Comparison of ENCODE assay signal across 14 cellular contexts in the genomic region with DNA sequence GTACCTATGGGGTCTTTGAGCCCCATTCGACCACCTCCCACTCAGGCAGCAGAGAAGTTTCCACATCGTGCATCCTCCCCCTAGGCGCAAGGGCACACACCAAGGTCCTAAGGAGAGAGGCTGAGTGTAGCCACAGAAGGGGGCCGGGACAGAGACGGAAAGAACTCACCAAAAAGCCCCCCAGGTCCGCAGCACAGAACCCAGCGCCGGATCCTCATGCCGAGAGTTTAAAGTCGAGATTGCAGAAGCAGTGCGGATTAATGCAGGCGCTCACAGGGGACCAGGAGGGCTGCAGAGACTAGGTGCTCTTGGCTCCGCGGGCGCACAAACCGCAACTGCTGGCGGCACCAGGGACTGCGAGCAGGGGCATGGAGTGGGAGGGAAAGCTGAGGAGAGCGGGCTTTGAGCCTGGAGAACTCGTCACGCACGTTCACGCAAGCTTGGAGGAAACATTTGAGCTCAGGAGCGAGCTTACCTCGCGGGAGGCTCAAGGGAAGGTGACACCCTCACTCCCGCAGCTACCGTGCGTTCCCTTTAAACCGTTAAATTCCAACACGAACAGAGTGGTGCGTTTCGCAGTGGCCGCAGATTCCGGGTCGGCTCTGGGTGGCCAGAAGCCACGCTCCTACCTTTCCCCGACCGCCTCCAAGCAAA. TPM values are rescaled to one million over a fixed set of nuclear protein-coding genes. Genes with fewer than 3 reads are reported as not detected.
DNase-seq lines count a peak whose midpoint lies in the region; ATAC-seq and TF ChIP-seq lines count a peak whose summit lies in the region.
"Had no signal": no experiment of that assay in that cellular context is flagged by ENCODE, and none has a peak within 500 bp of the region (broad histone marks: within the 10 kb centered on the region; RNA-seq: fewer than 3 reads in every experiment).

No MANE protein-coding gene starts in this region.

- TF ChIP-seq CTCF in HCT116 (IDR thresholded peaks at IDR 0.05 in 2 of 3, conservative IDR thresholded peaks at IDR 0.05 in 1 of 3; ENCODE audit: borderline replicate concordance in 1 of 3, insufficient read depth in 1 of 3, low read depth in 2 of 3, low read length in 2 of 3) (no peak), chondrocyte (IDR thresholded peaks at IDR 0.05) (no peak), osteocyte (IDR thresholded peaks at IDR 0.05) (no peak)

- no peaks in the 10 kb centered on the region for H3K9me3 ChIP-seq in HCT116 (ENCODE audit: control insufficient read depth in 1 of 2, insufficient read depth in 1 of 2, low read depth in 1 of 2, low read length in 2 of 2)

- no peak overlapping the region for H2AFZ ChIP-seq in HCT116 (ENCODE audit: low read depth, low read length, poor library complexity, severe bottlenecking)

- CTCF ChIA-PET in HCT116 (lab: Charles Lee) = no interaction called here

- TF ChIP-seq RAD21 in HCT116 (IDR thresholded peaks at IDR 0.05; ENCODE audit: low read depth) = no peak

- H3K4me3 Mint-ChIP-seq in chondrocyte (ENCODE audit: unreplicated experiment) = peak overlapping the region; percentile 9
- no peak overlapping the region for H3K4me3 Mint-ChIP-seq in osteocyte (ENCODE audit: unreplicated experiment)
- H3K4me3 Mint-ChIP-seq: activated naive CD4-positive, alpha-beta T cell treated with anti-CD3 and anti-CD28 coated beads for 36 hours had no signal

- H3K36me3 ChIP-seq in HCT116 (ENCODE audit: control insufficient read depth in 1 of 2, insufficient read depth in 2 of 2, low read length in 2 of 2) = no peaks in the 10 kb centered on the region

- peak; percentile 55 for DNase-seq in DMS53 (lab: John Stamatoyannopoulos, UW)
- no peak for DNase-seq in DMS53 treated with DMSO at 0.1 percent for 48 hours (lab: John Stamatoyannopoulos, UW; ENCODE audit: unreplicated experiment)
- no peak for DNase-seq in HCT116 (ENCODE audit: low read depth, low spot score)
- no peak for DNase-seq in chondrocyte (ENCODE audit: low spot score)
- peak; percentile 75 for DNase-seq in osteocyte (ENCODE audit: extremely low spot score, unreplicated experiment)
- DNase-seq in activated gamma-delta T cell treated with Interleukin-2 at 50 U/mL for 16 hours = no peak
- DNase-seq in NCI-H187 treated with DMSO at 0.1 percent for 48 hours (lab: John Stamatoyannopoulos, UW) = no peak
- DNase-seq: activated CD4-positive, alpha-beta T cell treated with anti-CD3 and anti-CD28 coated beads for 4 hours; activated naive CD4-positive, alpha-beta T cell treated with anti-CD3 and anti-CD28 coated beads for 36 hours; cortex of kidney; HCEC 1CT; NCI-H146 had no signal

- BruUV-seq in HCT116 (replicated peaks; lab: Mats Ljungman, UMichigan) = no TSS peak

- RAD21 ChIA-PET in HCT116 (lab: Charles Lee; ENCODE audit: low non-redundant PET in 1 of 2, low total read pairs in 2 of 2, uncharacterized antibody in 2 of 2, unreplicated experiment in 2 of 2) = no interaction called here

- H3K9ac ChIP-seq in HCT116 (ENCODE audit: low read length) = no peak overlapping the region

- H4K20me1 ChIP-seq in HCT116 (ENCODE audit: insufficient read depth) = no peaks in the 10 kb centered on the region

- no peaks in the 10 kb centered on the region for H3K9me2 ChIP-seq in HCT116 (ENCODE audit: insufficient read depth)

- TF ChIP-seq POLR2A in HCT116 (IDR thresholded peaks at IDR 0.05; ENCODE audit: borderline replicate concordance, extremely low read depth, insufficient read depth, insufficient read length) = no peak

- POLR2A ChIA-PET in HCT116 (lab: Charles Lee) = no interaction called here

- no peak overlapping the region for H3K27ac Mint-ChIP-seq in chondrocyte (ENCODE audit: unreplicated experiment)
- H3K27ac Mint-ChIP-seq in osteocyte (ENCODE audit: unreplicated experiment) = no peak overlapping the region
- H3K27ac Mint-ChIP-seq: activated naive CD4-positive, alpha-beta T cell treated with anti-CD3 and anti-CD28 coated beads for 36 hours had no signal

- no peaks in the 10 kb centered on the region for H3K79me2 ChIP-seq in HCT116 (ENCODE audit: insufficient read depth, low read length)

- H3K27me3 ChIP-seq in HCT116 (ENCODE audit: insufficient read depth, low read length) = no peaks in the 10 kb centered on the region

- H3K4me1 Mint-ChIP-seq in chondrocyte (ENCODE audit: low read depth) (peaks cover 8% of the 10 kb centered on the region), osteocyte (ENCODE audit: unreplicated experiment) (peaks cover 6% of the 10 kb centered on the region)

- 0 out of 2 replicates have a peak, but pooled peaks have one; percentile 38 for ATAC-seq in HCT116
- ATAC-seq in GM21360 (IDR thresholded peaks at IDR 0.05; ENCODE audit: unreplicated experiment) = no peak

- H3K4me3 ChIP-seq in HCT116 (replicated peaks in 1 of 2; ENCODE audit: low read depth in 1 of 2, low read length in 2 of 2) = no peak overlapping the region

- no peak overlapping the region for H3K27ac ChIP-seq in HCT116 (ENCODE audit: low read depth, low read length)
- H3K27ac ChIP-seq: 22Rv1 had no signal

- intact Hi-C loops in HCT116 (cut with micrococcal nuclease) = no loop called here

- no peaks in the 10 kb centered on the region for H3K4me1 ChIP-seq in HCT116 (ENCODE audit: control insufficient read depth in 1 of 2, insufficient read depth in 2 of 2, low read length in 2 of 2)

- H3K9me3 Mint-ChIP-seq in chondrocyte (ENCODE audit: low read depth) (no peaks in the 10 kb centered on the region), osteocyte (ENCODE audit: unreplicated experiment) (no peaks in the 10 kb centered on the region)
- H3K9me3 Mint-ChIP-seq: activated naive CD4-positive, alpha-beta T cell treated with anti-CD3 and anti-CD28 coated beads for 36 hours had no signal

- no peak overlapping the region for H3K4me2 ChIP-seq in HCT116 (ENCODE audit: low read length)

- peaks cover 61% of the 10 kb centered on the region for H3K27me3 Mint-ChIP-seq in chondrocyte (ENCODE audit: low read depth)
- peaks cover 81% of the 10 kb centered on the region for H3K27me3 Mint-ChIP-seq in osteocyte (ENCODE audit: unreplicated experiment)

- H3K36me3 Mint-ChIP-seq in chondrocyte (ENCODE audit: low read depth) (peaks cover 1% of the 10 kb centered on the region), osteocyte (ENCODE audit: unreplicated experiment) (peaks cover 2% of the 10 kb centered on the region)

TF ChIP-seq in HCT116, 20 proteins besides CTCF, POLR2A, EP300 and RAD21:
- no peak for TF ChIP-seq YY1 (IDR thresholded peaks at IDR 0.05; ENCODE audit: extremely low read depth, insufficient replicate concordance, low read depth, low read length)
- TF ChIP-seq CBX3 (IDR thresholded peaks at IDR 0.05; ENCODE audit: low read depth) = no peak
- TF ChIP-seq ZBTB33 (IDR thresholded peaks at IDR 0.05; ENCODE audit: extremely low read depth, insufficient replicate concordance, low read length) = no peak
- no peak for TF ChIP-seq ZNF274 (IDR thresholded peaks at IDR 0.05; ENCODE audit: low read depth, low read length)
TF ChIP-seq in HCT116: peak in this region for 0.

RNA-seq across cellular contexts. Expression of gene NKX3-2, which starts 8.5 kb away (rescaled TPM):
- total RNA-seq in HCT116 (2021; ENCODE audit: unreplicated experiment) = 1.4 TPM
- polyA plus RNA-seq in HCT116 (2012) = 0.45 and 0.75 TPM in 2 replicates
- 2.4 to 4.9 TPM (median 3.4 TPM) in 3 replicates for total RNA-seq in chondrocyte
- total RNA-seq in osteocyte = 2.7 and 2.9 TPM in 2 replicates
- total RNA-seq: activated naive CD4-positive, alpha-beta T cell treated with anti-CD3 and anti-CD28 coated beads for 36 hours had no signal

RNA-seq across cellular contexts. Expression of gene RAB28, which starts 51.7 kb away (rescaled TPM):
- total RNA-seq in HCT116 (2021; ENCODE audit: unreplicated experiment) = 12.1 TPM
- polyA plus RNA-seq in HCT116 (2012) = 6.0 and 7.7 TPM in 2 replicates
- total RNA-seq in chondrocyte = 11.3 to 14.6 TPM (median 13.8 TPM) in 3 replicates
- 13.2 and 16.2 TPM in 2 replicates for total RNA-seq in osteocyte

Comparison
In these comparisons a context has a peak if more than half of its experiments do, and no peak if none do; other contexts are left out.
1. DNase-seq: peak in DMS53 (single experiment) and osteocyte (single experiment); none in DMS53 treated with DMSO at 0.1 percent for 48 hours (single experiment), HCT116 (single experiment), chondrocyte (single experiment), activated gamma-delta T cell treated with Interleukin-2 at 50 U/mL for 16 hours (single experiment) and NCI-H187 treated with DMSO at 0.1 percent for 48 hours (single experiment).